8 cellular contexts compared by ENCODE assay signal in genomic region chr2:85308951-85309555, GRCh38. TPM values are rescaled to one million over a fixed set of nuclear protein-coding genes. Genes with fewer than 3 reads are reported as not detected.
DNase-seq lines count a peak whose midpoint lies in the region; ATAC-seq and TF ChIP-seq lines count a peak whose summit lies in the region.

No MANE protein-coding gene starts in this region.

- H3K4me1 ChIP-seq in KMS-11 (ENCODE audit: low read depth, poor library complexity, severe bottlenecking) = peaks cover 29% of the 10 kb centered on the region
- peaks cover 21% of the 10 kb centered on the region for H3K4me1 ChIP-seq in testis

- in situ Hi-C loops in Caki2 (cut with HindIII; ENCODE audit: low pct_unique_long_range_greater_than_20kb, low sequenced_read_pairs) = no loop called here

- DNase-seq in Caki2 (ENCODE audit: low read depth) (peak; percentile 96), kidney glomerular epithelial cell (lab: John Stamatoyannopoulos, UW) (peak; percentile 95), testis (peak; percentile 75), SW 1271 (lab: John Stamatoyannopoulos, UW) (no peak), SKM-1 (lab: John Stamatoyannopoulos, UW; ENCODE audit: unreplicated experiment) (no peak)
- DNase-seq in activated naive CD8-positive, alpha-beta T cell treated with anti-CD3 and anti-CD28 coated beads, Interleukin-2, amount 10 ng/mL, durations not matched to agents 7 days and 5 days = no peak
- DNase-seq in stimulated activated CD4-positive, alpha-beta T cell treated with anti-CD3 and anti-CD28 coated beads, Interleukin-4, amount 100 ng/mL, for 24 hours = no peak

- WGBS in testis, 2 donors = 47 to 49% methylated on average over 14 of the region's 14 CpGs

- peaks cover 4% of the 10 kb centered on the region for H3K36me3 Mint-ChIP-seq in activated naive CD8-positive, alpha-beta T cell treated with anti-CD3 and anti-CD28 coated beads, Interleukin-2, amount 10 ng/mL, durations not matched to agents 7 days and 5 days

- H3K27me3 ChIP-seq in KMS-11 (ENCODE audit: insufficient read depth, low read depth) = no peaks in the 10 kb centered on the region
- no peaks in the 10 kb centered on the region for H3K27me3 ChIP-seq in testis

- TF ChIP-seq CTCF in KMS-11 (conservative IDR thresholded peaks at IDR 0.05; ENCODE audit: low read depth, low read length) = no peak
- TF ChIP-seq CTCF in testis (IDR thresholded peaks at IDR 0.05) = no peak

- H3K79me2 ChIP-seq in KMS-11 (ENCODE audit: insufficient read depth, low read depth) = no peaks in the 10 kb centered on the region

- H3K4me1 Mint-ChIP-seq in activated naive CD8-positive, alpha-beta T cell treated with anti-CD3 and anti-CD28 coated beads, Interleukin-2, amount 10 ng/mL, durations not matched to agents 7 days and 5 days = peaks cover 21% of the 10 kb centered on the region

- no peaks in the 10 kb centered on the region for H4K20me1 ChIP-seq in KMS-11 (ENCODE audit: insufficient read depth)

- POLR2A ChIA-PET in activated naive CD8-positive, alpha-beta T cell treated with anti-CD3 and anti-CD28 coated beads, Interleukin-2, amount 10 ng/mL, durations not matched to agents 7 days and 5 days (lab: Charles Lee) = interaction anchor here (1.0 to 2.9 kb wide), 8 partner anchors 10 to 339 kb away, joined by 3 to 27 read pairs (median 6); partner anchors contain the start of genes ELMOD3, MAT2A, RETSAT and TGOLN2

- H3K27ac Mint-ChIP-seq in activated naive CD8-positive, alpha-beta T cell treated with anti-CD3 and anti-CD28 coated beads, Interleukin-2, amount 10 ng/mL, durations not matched to agents 7 days and 5 days = peak overlapping the region; percentile 59

- peak overlapping the region; percentile 63; the same call in 1 of the 2 replicates for H3K4me2 ChIP-seq in KMS-11

- no peaks in the 10 kb centered on the region for H3K9me3 ChIP-seq in testis

- no peak for ATAC-seq in activated naive CD8-positive, alpha-beta T cell treated with anti-CD3 and anti-CD28 coated beads, Interleukin-2, amount 10 ng/mL, durations not matched to agents 7 days and 5 days (ENCODE audit: low read depth)

- no peak for TF ChIP-seq POLR2A in testis (IDR thresholded peaks at IDR 0.05)

- H3K36me3 ChIP-seq in KMS-11 (ENCODE audit: insufficient read depth) (no peaks in the 10 kb centered on the region), testis (ENCODE audit: low read depth, missing control alignments) (no peaks in the 10 kb centered on the region)

- peak overlapping the region; percentile 75 for H3K4me3 Mint-ChIP-seq in activated naive CD8-positive, alpha-beta T cell treated with anti-CD3 and anti-CD28 coated beads, Interleukin-2, amount 10 ng/mL, durations not matched to agents 7 days and 5 days

- H3K9me3 Mint-ChIP-seq in activated naive CD8-positive, alpha-beta T cell treated with anti-CD3 and anti-CD28 coated beads, Interleukin-2, amount 10 ng/mL, durations not matched to agents 7 days and 5 days = no peaks in the 10 kb centered on the region

- intact Hi-C loops in testis (cut with DNase I; ENCODE audit: low total_unique reads) = no loop called here

- no peak overlapping the region for H3K4me3 ChIP-seq in KMS-11 (IDR thresholded peaks at IDR 0.05; ENCODE audit: insufficient read depth, low read depth, low read length)
- no peak overlapping the region for H3K4me3 ChIP-seq in testis

- H2AFZ ChIP-seq in KMS-11 (ENCODE audit: low read depth) = 0 out of 2 replicates have a peak overlapping the region, but pooled peaks have one; percentile 32

- peaks cover 5% of the 10 kb centered on the region for H3K27me3 Mint-ChIP-seq in activated naive CD8-positive, alpha-beta T cell treated with anti-CD3 and anti-CD28 coated beads, Interleukin-2, amount 10 ng/mL, durations not matched to agents 7 days and 5 days

- H3K9ac ChIP-seq in KMS-11 = peak overlapping the region; percentile 0; the same call in 1 of the 2 replicates

- H3K27ac ChIP-seq in KMS-11 = no peak overlapping the region; the same call in 1 of the 2 replicates
- no peak overlapping the region for H3K27ac ChIP-seq in testis

RNA-seq across cellular contexts. Expression of gene TGOLN2, which starts 18.7 kb away (rescaled TPM):
- 38.2 and 41.5 TPM in 2 replicates for total RNA-seq in Caki2 (2014; rRNA removed; shearing (Covaris generic); ENCODE audit: low replicate concordance)
- 100 to 1,000 TPM; 144 to 148 TPM for total RNA-seq in activated naive CD8-positive, alpha-beta T cell treated with anti-CD3 and anti-CD28 coated beads, Interleukin-2, amount 10 ng/mL, durations not matched to agents 7 days and 5 days
- 100 to 1,000 TPM; 115 to 143 TPM for total RNA-seq in testis
- polyA plus RNA-seq in testis (ENCODE audit: insufficient read depth, low read depth, low replicate concordance) = 80.6 TPM

RNA-seq across cellular contexts. Expression of gene RETSAT, which starts 45.3 kb away (rescaled TPM):
- total RNA-seq in Caki2 (2014; rRNA removed; shearing (Covaris generic); ENCODE audit: low replicate concordance) = 52.8 and 86.1 TPM in 2 replicates
- 10 to 100 TPM; 28.8 to 29.7 TPM for total RNA-seq in activated naive CD8-positive, alpha-beta T cell treated with anti-CD3 and anti-CD28 coated beads, Interleukin-2, amount 10 ng/mL, durations not matched to agents 7 days and 5 days
- 10 to 100 TPM; 54.0 to 60.5 TPM for total RNA-seq in testis
- polyA plus RNA-seq in testis (ENCODE audit: insufficient read depth, low read depth, low replicate concordance) = 49.7 TPM

RNA-seq across cellular contexts. Expression of gene ELMOD3, which starts 45.5 kb away (rescaled TPM):
- total RNA-seq in Caki2 (2014; rRNA removed; shearing (Covaris generic); ENCODE audit: low replicate concordance) = 8.6 and 21.3 TPM in 2 replicates
- total RNA-seq in activated naive CD8-positive, alpha-beta T cell treated with anti-CD3 and anti-CD28 coated beads, Interleukin-2, amount 10 ng/mL, durations not matched to agents 7 days and 5 days = 10 to 100 TPM; 23.1 to 26.4 TPM
- 10 to 100 TPM; 38.4 to 51.6 TPM for total RNA-seq in testis
- 26.2 TPM for polyA plus RNA-seq in testis (ENCODE audit: insufficient read depth, low read depth, low replicate concordance)

Comparison
In these comparisons a context has a peak if more than half of its experiments do, and no peak if none do; other contexts are left out.
1. DNase-seq: peak in Caki2 (single experiment), kidney glomerular epithelial cell (single experiment) and testis (single experiment); none in activated naive CD8-positive, alpha-beta T cell treated with anti-CD3 and anti-CD28 coated beads, Interleukin-2, amount 10 ng/mL, durations not matched to agents 7 days and 5 days (single experiment), SW 1271 (0 of 2), stimulated activated CD4-positive, alpha-beta T cell treated with anti-CD3 and anti-CD28 coated beads, Interleukin-4, amount 100 ng/mL, for 24 hours (single experiment) and SKM-1 (single experiment).